Comparison of ENCODE assay signal across 1 cellular context in genomic region chr17:2595736-2596135, GRCh38.
TF ChIP-seq lines count a peak whose summit lies in the region.

No MANE protein-coding gene starts in this region.

TF ChIP-seq in HepG2, 621 proteins besides CTCF, POLR2A, EP300 and RAD21:
- TF ChIP-seq ZBTB49 (CRISPR knock-in tag; IDR thresholded peaks at IDR 0.05; ENCODE audit: borderline replicate concordance) (no peak), FOXO1 (CRISPR knock-in tag; IDR thresholded peaks at IDR 0.05) (no peak), TBX2 (CRISPR knock-in tag; IDR thresholded peaks at IDR 0.05; ENCODE audit: borderline replicate concordance) (no peak), ZNF382 (CRISPR knock-in tag; IDR thresholded peaks at IDR 0.05; ENCODE audit: borderline replicate concordance) (no peak), CBX2 (IDR thresholded peaks at IDR 0.05; ENCODE audit: low read depth, low read length) (no peak), CBX2 (CRISPR knock-in tag; IDR thresholded peaks at IDR 0.05; ENCODE audit: low read depth) (no peak), REXO4 (CRISPR knock-in tag; IDR thresholded peaks at IDR 0.05; ENCODE audit: borderline replicate concordance) (no peak), REST (IDR thresholded peaks at IDR 0.05; ENCODE audit: borderline replicate concordance in 1 of 2, low read depth in 1 of 2, low read length in 2 of 2) (no peak), MXD4 (CRISPR knock-in tag; IDR thresholded peaks at IDR 0.05) (no peak), SALL1 (CRISPR knock-in tag; IDR thresholded peaks at IDR 0.05) (no peak), STAT6 (CRISPR knock-in tag; IDR thresholded peaks at IDR 0.05; ENCODE audit: borderline replicate concordance) (no peak), MXD3 (CRISPR knock-in tag; IDR thresholded peaks at IDR 0.05) (no peak), STAT5B (CRISPR knock-in tag; IDR thresholded peaks at IDR 0.05) (no peak), KDM1A (CRISPR knock-in tag; IDR thresholded peaks at IDR 0.05) (no peak), ZNF740 (CRISPR knock-in tag; IDR thresholded peaks at IDR 0.05) (no peak)
- TF ChIP-seq, protein P1, sequence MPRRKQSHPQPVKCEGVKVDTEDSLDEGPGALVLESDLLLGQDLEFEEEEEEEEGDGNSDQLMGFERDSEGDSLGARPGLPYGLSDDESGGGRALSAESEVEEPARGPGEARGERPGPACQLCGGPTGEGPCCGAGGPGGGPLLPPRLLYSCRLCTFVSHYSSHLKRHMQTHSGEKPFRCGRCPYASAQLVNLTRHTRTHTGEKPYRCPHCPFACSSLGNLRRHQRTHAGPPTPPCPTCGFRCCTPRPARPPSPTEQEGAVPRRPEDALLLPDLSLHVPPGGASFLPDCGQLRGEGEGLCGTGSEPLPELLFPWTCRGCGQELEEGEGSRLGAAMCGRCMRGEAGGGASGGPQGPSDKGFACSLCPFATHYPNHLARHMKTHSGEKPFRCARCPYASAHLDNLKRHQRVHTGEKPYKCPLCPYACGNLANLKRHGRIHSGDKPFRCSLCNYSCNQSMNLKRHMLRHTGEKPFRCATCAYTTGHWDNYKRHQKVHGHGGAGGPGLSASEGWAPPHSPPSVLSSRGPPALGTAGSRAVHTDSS (CRISPR knock-in tag; conservative IDR thresholded peaks at IDR 0.05) = no peak
